ENCODE assay signal across 1 cellular context in the genomic region with DNA sequence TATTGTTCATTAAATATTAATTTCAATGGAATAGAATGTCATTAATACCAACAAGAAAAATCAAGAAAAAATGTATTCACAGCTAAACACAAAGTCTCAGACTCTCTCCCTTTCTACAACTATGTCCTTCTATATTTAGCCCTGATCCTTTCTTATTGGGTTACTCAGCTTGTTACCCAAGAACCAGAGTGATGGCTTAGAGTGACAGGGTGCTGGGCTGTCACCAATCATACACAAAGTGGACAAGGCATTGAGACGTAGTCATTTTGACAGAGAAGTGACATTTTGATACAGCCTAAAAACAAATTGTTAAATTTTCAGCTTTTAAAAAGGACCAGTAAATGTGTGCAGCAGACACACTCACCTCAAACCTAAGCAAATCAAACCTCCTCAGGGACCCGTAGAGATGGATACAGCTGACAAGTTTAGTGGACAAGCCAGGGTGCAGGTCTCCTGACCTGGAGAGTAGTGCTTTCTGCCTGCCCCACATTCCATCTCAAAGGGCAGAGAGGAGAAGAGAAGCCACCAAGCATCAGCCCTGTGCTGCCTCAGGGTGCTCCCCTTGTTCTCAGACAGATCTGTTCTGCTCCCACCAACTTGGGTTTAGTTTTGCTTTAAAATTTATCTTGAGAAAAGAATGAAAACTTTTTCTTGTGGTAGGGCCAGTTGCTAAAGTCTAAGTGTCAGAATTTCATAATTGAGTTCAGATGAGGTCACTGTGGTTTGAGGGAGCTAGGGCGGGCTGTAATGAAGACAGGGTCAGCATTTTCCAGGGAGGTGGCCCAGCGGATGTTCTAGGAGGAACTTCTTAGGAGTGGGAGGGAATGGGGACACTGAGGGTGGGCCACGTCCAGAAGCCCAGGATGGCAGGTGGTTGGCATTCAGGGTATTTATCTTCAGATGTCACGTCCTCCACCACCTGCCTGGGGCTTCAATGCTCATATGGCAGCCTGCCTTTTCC.
TF ChIP-seq lines count a peak whose summit lies in the region.

No MANE protein-coding gene starts in this region.

TF ChIP-seq in K562, 482 proteins besides CTCF, POLR2A, EP300 and RAD21 (continued from another document):
- TF ChIP-seq, protein P1, sequence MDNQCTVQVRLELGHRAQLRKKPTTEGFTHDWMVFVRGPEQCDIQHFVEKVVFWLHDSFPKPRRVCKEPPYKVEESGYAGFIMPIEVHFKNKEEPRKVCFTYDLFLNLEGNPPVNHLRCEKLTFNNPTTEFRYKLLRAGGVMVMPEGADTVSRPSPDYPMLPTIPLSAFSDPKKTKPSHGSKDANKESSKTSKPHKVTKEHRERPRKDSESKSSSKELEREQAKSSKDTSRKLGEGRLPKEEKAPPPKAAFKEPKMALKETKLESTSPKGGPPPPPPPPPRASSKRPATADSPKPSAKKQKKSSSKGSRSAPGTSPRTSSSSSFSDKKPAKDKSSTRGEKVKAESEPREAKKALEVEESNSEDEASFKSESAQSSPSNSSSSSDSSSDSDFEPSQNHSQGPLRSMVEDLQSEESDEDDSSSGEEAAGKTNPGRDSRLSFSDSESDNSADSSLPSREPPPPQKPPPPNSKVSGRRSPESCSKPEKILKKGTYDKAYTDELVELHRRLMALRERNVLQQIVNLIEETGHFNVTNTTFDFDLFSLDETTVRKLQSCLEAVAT (IDR thresholded peaks at IDR 0.05), result 0 out of 4 replicates have a peak, but pooled peaks of 1 of the 2 experiments have one; percentile 41
- TF ChIP-seq KLF13 (tag; IDR thresholded peaks at IDR 0.05; ENCODE audit: borderline replicate concordance, low read depth) (no peak), MAFG (tag; conservative IDR thresholded peaks at IDR 0.05) (0 out of 2 replicates have a peak, but pooled peaks have one; percentile 11), HMG20A (CRISPR knock-in tag; conservative IDR thresholded peaks at IDR 0.05) (no peak), TCF3 (CRISPR knock-in tag; IDR thresholded peaks at IDR 0.05) (no peak), MTF1 (CRISPR knock-in tag; IDR thresholded peaks at IDR 0.05; ENCODE audit: borderline replicate concordance) (no peak), SREBF1 (IDR thresholded peaks at IDR 0.05; ENCODE audit: borderline replicate concordance, low read depth, low read length) (no peak), RFX7 (CRISPR knock-in tag; IDR thresholded peaks at IDR 0.05) (no peak), RBM25 (IDR thresholded peaks at IDR 0.05; ENCODE audit: low read depth, low read length, severe bottlenecking) (no peak), LCOR (CRISPR knock-in tag; IDR thresholded peaks at IDR 0.05) (no peak), TEAD4 (IDR thresholded peaks at IDR 0.05; ENCODE audit: low read length) (no peak), TEAD4 (CRISPR knock-in tag; IDR thresholded peaks at IDR 0.05; ENCODE audit: borderline replicate concordance) (no peak), SAP30 (IDR thresholded peaks at IDR 0.05; ENCODE audit: borderline replicate concordance, insufficient read depth, low read depth, low read length, poor library complexity, severe bottlenecking) (no peak), HNRNPLL (IDR thresholded peaks at IDR 0.05; ENCODE audit: low read depth, low read length, poor library complexity, severe bottlenecking) (no peak), SIN3B (IDR thresholded peaks at IDR 0.05; ENCODE audit: low read depth) (no peak), STAT5A (IDR thresholded peaks at IDR 0.05; ENCODE audit: borderline replicate concordance, low read length) (no peak), CBFB (CRISPR knock-in tag; IDR thresholded peaks at IDR 0.05) (no peak), PREB (CRISPR knock-in tag; IDR thresholded peaks at IDR 0.05) (no peak), ZNF766 (CRISPR knock-in tag; conservative IDR thresholded peaks at IDR 0.05) (no peak), SIRT6 (IDR thresholded peaks at IDR 0.05; ENCODE audit: low read depth, low read length) (no peak), CEBPG (CRISPR knock-in tag; IDR thresholded peaks at IDR 0.05) (no peak), CEBPG (tag; conservative IDR thresholded peaks at IDR 0.05 in 1 of 2, IDR thresholded peaks at IDR 0.05 in 1 of 2) (peak in 1 of 2 experiments; percentile 48; a peak in 2 of 4 replicates), ZNF778 (CRISPR knock-in tag; IDR thresholded peaks at IDR 0.05) (no peak)
- TF ChIP-seq, protein P2, sequence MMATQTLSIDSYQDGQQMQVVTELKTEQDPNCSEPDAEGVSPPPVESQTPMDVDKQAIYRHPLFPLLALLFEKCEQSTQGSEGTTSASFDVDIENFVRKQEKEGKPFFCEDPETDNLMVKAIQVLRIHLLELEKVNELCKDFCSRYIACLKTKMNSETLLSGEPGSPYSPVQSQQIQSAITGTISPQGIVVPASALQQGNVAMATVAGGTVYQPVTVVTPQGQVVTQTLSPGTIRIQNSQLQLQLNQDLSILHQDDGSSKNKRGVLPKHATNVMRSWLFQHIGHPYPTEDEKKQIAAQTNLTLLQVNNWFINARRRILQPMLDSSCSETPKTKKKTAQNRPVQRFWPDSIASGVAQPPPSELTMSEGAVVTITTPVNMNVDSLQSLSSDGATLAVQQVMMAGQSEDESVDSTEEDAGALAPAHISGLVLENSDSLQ (IDR thresholded peaks at IDR 0.05), result peak; percentile 83
- TF ChIP-seq, protein P3, sequence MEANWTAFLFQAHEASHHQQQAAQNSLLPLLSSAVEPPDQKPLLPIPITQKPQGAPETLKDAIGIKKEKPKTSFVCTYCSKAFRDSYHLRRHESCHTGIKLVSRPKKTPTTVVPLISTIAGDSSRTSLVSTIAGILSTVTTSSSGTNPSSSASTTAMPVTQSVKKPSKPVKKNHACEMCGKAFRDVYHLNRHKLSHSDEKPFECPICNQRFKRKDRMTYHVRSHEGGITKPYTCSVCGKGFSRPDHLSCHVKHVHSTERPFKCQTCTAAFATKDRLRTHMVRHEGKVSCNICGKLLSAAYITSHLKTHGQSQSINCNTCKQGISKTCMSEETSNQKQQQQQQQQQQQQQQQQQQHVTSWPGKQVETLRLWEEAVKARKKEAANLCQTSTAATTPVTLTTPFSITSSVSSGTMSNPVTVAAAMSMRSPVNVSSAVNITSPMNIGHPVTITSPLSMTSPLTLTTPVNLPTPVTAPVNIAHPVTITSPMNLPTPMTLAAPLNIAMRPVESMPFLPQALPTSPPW (CRISPR knock-in tag; IDR thresholded peaks at IDR 0.05), result peak; percentile 29; the same call in 1 of the 2 replicates
- TF ChIP-seq, protein P4, sequence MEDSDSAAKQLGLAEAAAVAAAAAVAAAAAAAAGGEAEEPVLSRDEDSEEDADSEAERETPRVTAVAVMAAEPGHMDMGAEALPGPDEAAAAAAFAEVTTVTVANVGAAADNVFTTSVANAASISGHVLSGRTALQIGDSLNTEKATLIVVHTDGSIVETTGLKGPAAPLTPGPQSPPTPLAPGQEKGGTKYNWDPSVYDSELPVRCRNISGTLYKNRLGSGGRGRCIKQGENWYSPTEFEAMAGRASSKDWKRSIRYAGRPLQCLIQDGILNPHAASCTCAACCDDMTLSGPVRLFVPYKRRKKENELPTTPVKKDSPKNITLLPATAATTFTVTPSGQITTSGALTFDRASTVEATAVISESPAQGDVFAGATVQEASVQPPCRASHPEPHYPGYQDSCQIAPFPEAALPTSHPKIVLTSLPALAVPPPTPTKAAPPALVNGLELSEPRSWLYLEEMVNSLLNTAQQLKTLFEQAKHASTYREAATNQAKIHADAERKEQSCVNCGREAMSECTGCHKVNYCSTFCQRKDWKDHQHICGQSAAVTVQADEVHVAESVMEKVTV (CRISPR knock-in tag; IDR thresholded peaks at IDR 0.05), result no peak
